Comparison of ENCODE assay signal across 8 cellular contexts in genomic region chr17:51029568-51030463, GRCh38.
A peak's percentile ranks its signal among the peaks of the same experiment; 100 is the strongest.
DNase-seq lines count a peak whose midpoint lies in the region; ATAC-seq and TF ChIP-seq lines count a peak whose summit lies in the region.
"Had no signal": no experiment of that assay in that cellular context is flagged by ENCODE, and none has a peak within 500 bp of the region (broad histone marks: within the 10 kb centered on the region; RNA-seq: fewer than 3 reads in every experiment).

No MANE protein-coding gene starts in this region.

- TF ChIP-seq CTCF in GM20000 (IDR thresholded peaks at IDR 0.05; ENCODE audit: extremely low read depth, missing control alignments) = no peak
- no peak for TF ChIP-seq CTCF in glutamatergic neuron (IDR thresholded peaks at IDR 0.05; ENCODE audit: partially characterized antibody, unreplicated experiment)

- no peaks in the 10 kb centered on the region for H3K4me1 Mint-ChIP-seq in glutamatergic neuron (ENCODE audit: low read depth, unreplicated experiment)

- peak; percentile 32 for DNase-seq in GM20000 (ENCODE audit: low spot score)
- DNase-seq in SK-MEL-5 (ENCODE audit: low read depth, low spot score) = peak; percentile 46
- peak; percentile 80 for DNase-seq in fibroblast of peridontal ligament (ENCODE audit: extremely low read depth)
- no peak for DNase-seq in stimulated activated naive CD8-positive, alpha-beta T cell treated with anti-CD3 and anti-CD28 coated beads, Interleukin-15, Interleukin-2, amounts not matched to agents 100 U/mL and 50 U/mL, for 24 hours
- DNase-seq in glutamatergic neuron = no peak
- DNase-seq in DMS79 treated with DMSO at 0.1 percent for 48 hours (lab: John Stamatoyannopoulos, UW) = no peak
- DNase-seq in NCI-H2029 (lab: John Stamatoyannopoulos, UW) = no peak
- DNase-seq: NCI-H146 had no signal

- H3K9me3 Mint-ChIP-seq in glutamatergic neuron (ENCODE audit: unreplicated experiment) = no peaks in the 10 kb centered on the region

- in situ Hi-C loops in SK-MEL-5 (cut with HindIII; ENCODE audit: low pct_unique_long_range_greater_than_20kb, low sequenced_read_pairs) = no loop called here

- H3K4me3 Mint-ChIP-seq in glutamatergic neuron (ENCODE audit: unreplicated experiment) = no peak overlapping the region

- ATAC-seq in stimulated activated naive CD8-positive, alpha-beta T cell treated with anti-CD3 and anti-CD28 coated beads, Interleukin-15, Interleukin-2, amounts not matched to agents 100 U/mL and 50 U/mL, for 24 hours = peak; percentile 62

- H3K27ac Mint-ChIP-seq in glutamatergic neuron (ENCODE audit: unreplicated experiment) = no peak overlapping the region

- H3K27me3 Mint-ChIP-seq in glutamatergic neuron (ENCODE audit: unreplicated experiment) = no peaks in the 10 kb centered on the region

- no peaks in the 10 kb centered on the region for H3K36me3 Mint-ChIP-seq in glutamatergic neuron (ENCODE audit: unreplicated experiment)

Comparison
In these comparisons a context has a peak if more than half of its experiments do, and no peak if none do; other contexts are left out.
1. DNase-seq: peak in GM20000 (single experiment), SK-MEL-5 (single experiment) and fibroblast of peridontal ligament (single experiment); none in stimulated activated naive CD8-positive, alpha-beta T cell treated with anti-CD3 and anti-CD28 coated beads, Interleukin-15, Interleukin-2, amounts not matched to agents 100 U/mL and 50 U/mL, for 24 hours (single experiment), glutamatergic neuron (single experiment), DMS79 treated with DMSO at 0.1 percent for 48 hours (single experiment) and NCI-H2029 (single experiment).